In genomic region chr22:24142831-24143230, GRCh38 we compare ENCODE assay signal across 21 cellular contexts. TPM values are rescaled to one million over a fixed set of nuclear protein-coding genes. Genes with fewer than 3 reads are reported as not detected.
DNase-seq lines count a peak whose midpoint lies in the region; TF ChIP-seq lines count a peak whose summit lies in the region.
"Had no signal": no experiment of that assay in that cellular context is flagged by ENCODE, and none has a peak within 500 bp of the region (broad histone marks: within the 10 kb centered on the region; RNA-seq: fewer than 3 reads in every experiment).

No MANE protein-coding gene starts in this region.

- H3K18ac ChIP-seq in H9 (ENCODE audit: insufficient read length, low read depth, low read length) (no peak overlapping the region), trophoblast cell (ENCODE audit: low read length) (peak overlapping the region; percentile 11)

- 0 out of 22 replicates have a peak overlapping the region, but pooled peaks of 2 of the 11 experiments have one; percentile 5 to 10 for H3K9ac ChIP-seq in BLaER1 treated with 17β-estradiol and CSF1 and Interleukin-3, amounts not matched to agents 10 nM and 100 nM
- H3K9ac ChIP-seq in H9 (ENCODE audit: extremely low read depth, insufficient read length, low read length) (no peak overlapping the region), trophoblast cell (ENCODE audit: low read length) (no peak overlapping the region)

- H3K79me2 ChIP-seq in H9 (ENCODE audit: insufficient read depth, low read length): no peaks in the 10 kb centered on the region
- peaks cover 2% of the 10 kb centered on the region for H3K79me2 ChIP-seq in trophoblast cell (ENCODE audit: control insufficient read depth, insufficient read depth, low read length, poor library complexity)

- H3K79me1 ChIP-seq in H9 (ENCODE audit: insufficient read depth, low read depth, low read length, poor library complexity, severe bottlenecking) (no peaks in the 10 kb centered on the region), trophoblast cell (ENCODE audit: low read length) (peaks cover 23% of the 10 kb centered on the region)

- no peak overlapping the region for H3K56ac ChIP-seq in H9 (ENCODE audit: insufficient read length, low read depth, low read length)

- H2BK12ac ChIP-seq in H9 (ENCODE audit: insufficient read length, low read depth, low read length): no peak overlapping the region
- peak overlapping the region; percentile 8 for H2BK12ac ChIP-seq in trophoblast cell (ENCODE audit: low read length)

- no peak overlapping the region for H2AK5ac ChIP-seq in H9 (ENCODE audit: insufficient read length, low read length)
- H2AK5ac ChIP-seq in trophoblast cell (ENCODE audit: low read length): no peak overlapping the region

- peaks cover 0 to 15% (median 0%) of the 10 kb centered on the region in 11 experiments; a peak in 3 of 22 replicates for H4K20me1 ChIP-seq in BLaER1 treated with 17β-estradiol and CSF1 and Interleukin-3, amounts not matched to agents 10 nM and 100 nM
- no peaks in the 10 kb centered on the region for H4K20me1 ChIP-seq in H9 (ENCODE audit: control insufficient read depth, insufficient read depth, insufficient read length)

- peaks cover 22 to 27% of the 10 kb centered on the region in 2 experiments for H3K4me1 Mint-ChIP-seq in H9

- H3K36me3 ChIP-seq in BLaER1 treated with 17β-estradiol and CSF1 and Interleukin-3, amounts not matched to agents 10 nM and 100 nM: peaks cover 7 to 35% (median 24%) of the 10 kb centered on the region in 11 experiments
- H3K36me3 ChIP-seq in trophoblast cell (ENCODE audit: control insufficient read depth in 1 of 2, insufficient read depth in 2 of 2, low read length in 2 of 2): peaks cover 0 to 6% of the 10 kb centered on the region in 2 experiments
- H3K36me3 ChIP-seq in effector memory CD4-positive, alpha-beta T cell (ENCODE audit: control insufficient read depth, insufficient read depth, low read length): peaks cover 5% of the 10 kb centered on the region
- H3K36me3 ChIP-seq: colonic mucosa, neutrophil, vagina had no signal

- no peak overlapping the region for H3T11ph ChIP-seq in H9 (ENCODE audit: low read length)

- H2BK120ac ChIP-seq in H9 (ENCODE audit: low read depth, low read length, poor library complexity, severe bottlenecking) (no peak overlapping the region), trophoblast cell (ENCODE audit: insufficient read depth, low read length, poor library complexity) (no peak overlapping the region)

- H3K4me1 ChIP-seq in BLaER1 treated with 17β-estradiol and CSF1 and Interleukin-3, amounts not matched to agents 10 nM and 100 nM: peaks cover 84 to 100% (median 95%) of the 10 kb centered on the region in 10 experiments
- H3K4me1 ChIP-seq in H9 (ENCODE audit: insufficient read depth, low read length) (peaks cover 14% of the 10 kb centered on the region), trophoblast cell (ENCODE audit: control insufficient read depth in 1 of 2, insufficient read depth in 2 of 2, low read length in 2 of 2) (peaks cover 20 to 38% of the 10 kb centered on the region in 2 experiments)
- H3K4me1 ChIP-seq in effector memory CD4-positive, alpha-beta T cell (ENCODE audit: control insufficient read depth, insufficient read depth, low read length, poor library complexity, severe bottlenecking): peaks cover 68% of the 10 kb centered on the region
- H3K4me1 ChIP-seq: HAP-1 had no signal

- TF ChIP-seq CTCF in H9 (conservative IDR thresholded peaks at IDR 0.05) (no peak), coronary artery (IDR thresholded peaks at IDR 0.05) (no peak)

- H4K91ac ChIP-seq in H9 (ENCODE audit: insufficient read length, low read depth, low read length): no peak overlapping the region
- peak overlapping the region; percentile 23 for H4K91ac ChIP-seq in trophoblast cell (ENCODE audit: low read depth, low read length)

- H4K12ac ChIP-seq in trophoblast cell (ENCODE audit: low read depth, low read length): no peak overlapping the region

- H4K5ac ChIP-seq in H9 (ENCODE audit: insufficient read length, low read depth, low read length): no peak overlapping the region

- no peak overlapping the region for H3K4ac ChIP-seq in H9 (ENCODE audit: low read depth, low read length)
- no peak overlapping the region for H3K4ac ChIP-seq in trophoblast cell (ENCODE audit: low read depth, low read length)

- H3K23me2 ChIP-seq in H9 (ENCODE audit: insufficient read length, low read depth, low read length, poor library complexity, severe bottlenecking): no peaks in the 10 kb centered on the region

- H2BK5ac ChIP-seq in H9 (ENCODE audit: insufficient read length, low read length) (no peak overlapping the region), trophoblast cell (ENCODE audit: low read depth, low read length, poor library complexity) (peak overlapping the region; percentile 5)

- H3K27me3 ChIP-seq in BLaER1 treated with 17β-estradiol and CSF1 and Interleukin-3, amounts not matched to agents 10 nM and 100 nM: no peaks in the 10 kb centered on the region
- H3K27me3 ChIP-seq in H9 (ENCODE audit: insufficient read depth, low read length) (no peaks in the 10 kb centered on the region), trophoblast cell (ENCODE audit: insufficient read depth, low read length) (no peaks in the 10 kb centered on the region)
- no peaks in the 10 kb centered on the region for H3K27me3 ChIP-seq in effector memory CD4-positive, alpha-beta T cell (replicated peaks; ENCODE audit: control insufficient read depth, insufficient read depth, low read length, poor library complexity, severe bottlenecking)
- H3K27me3 ChIP-seq: colonic mucosa, foreskin keratinocyte, neutrophil, vagina had no signal

- H2BK20ac ChIP-seq in H9 (ENCODE audit: low read depth, low read length, poor library complexity, severe bottlenecking): no peak overlapping the region

- DNase-seq in H9: no peak
- DNase-seq in coronary artery (ENCODE audit: low spot score): no peak
- DNase-seq in trophoblast cell: no peak
- DNase-seq in NCI-H146 treated with DMSO at 0.1 percent for 48 hours (lab: John Stamatoyannopoulos, UW; ENCODE audit: unreplicated experiment): no peak
- DNase-seq in effector memory CD4-positive, alpha-beta T cell: no peak
- DNase-seq in SIG-M5 treated with dmso at 0.1 percent for 504 hours (lab: John Stamatoyannopoulos, UW; ENCODE audit: unreplicated experiment): no peak
- DNase-seq: activated CD4-positive, alpha-beta memory T cell treated with anti-CD3 and anti-CD28 coated beads, Interleukin-2, amount 10 ng/mL, durations not matched to agents 7 days and 5 days; aorta; colonic mucosa; GF-D8; kidney glomerular epithelial cell; NCI-H510A treated with DMSO at 0.1 percent for 48 hours; stimulated activated naive B cell treated with anti-CD40 and anti-IgM and Interleukin-4, amounts not matched to agents 10 μg/mL and 1 μg/mL and 100 μg/mL, for 72 hours had no signal

- H3K4me2 ChIP-seq in BLaER1 treated with 17β-estradiol and CSF1 and Interleukin-3, amounts not matched to agents 10 nM and 100 nM: peak overlapping the region in 9 of 11 experiments; percentile 82 to 99 (median 97); a peak in 17 of 22 replicates
- H3K4me2 ChIP-seq in H9 (ENCODE audit: insufficient read depth, insufficient read length, low read length) (no peak overlapping the region), trophoblast cell (ENCODE audit: low read length) (no peak overlapping the region)

- H3K23ac ChIP-seq in H9 (ENCODE audit: insufficient read length, low read depth, low read length): no peak overlapping the region
- H3K23ac ChIP-seq in trophoblast cell (ENCODE audit: low read length): no peak overlapping the region

- H3K27ac ChIP-seq in BLaER1 treated with 17β-estradiol and CSF1 and Interleukin-3, amounts not matched to agents 10 nM and 100 nM: peak overlapping the region in 10 of 11 experiments; percentile 85 to 99 (median 90); a peak in 19 of 22 replicates
- H3K27ac ChIP-seq in H9 (ENCODE audit: insufficient read length, low read depth, low read length) (no peak overlapping the region), coronary artery (peak overlapping the region; percentile 34 to 94), trophoblast cell (ENCODE audit: low read depth, low read length) (peak overlapping the region; percentile 52)
- no peak overlapping the region for H3K27ac ChIP-seq in effector memory CD4-positive, alpha-beta T cell (ENCODE audit: insufficient read depth, low read length, poor library complexity, severe bottlenecking)
- H3K27ac ChIP-seq: colonic mucosa, foreskin keratinocyte, vagina, VCaP had no signal

- WGBS in H9 (ENCODE audit: extremely low coverage, insufficient read length, low lambda C conversion rate): no CpG with 5 or more reads among the region's 3 CpGs
- no CpG with 5 or more reads among the region's 3 CpGs for WGBS in trophoblast cell (ENCODE audit: extremely low coverage, insufficient coverage, insufficient read length)

- H3K4me3 ChIP-seq in BLaER1 treated with 17β-estradiol and CSF1 and Interleukin-3, amounts not matched to agents 10 nM and 100 nM: no peak overlapping the region
- H3K4me3 ChIP-seq in coronary artery: no peak overlapping the region
- H3K4me3 ChIP-seq in trophoblast cell (ENCODE audit: low read depth, low read length): no peak overlapping the region
- no peak overlapping the region for H3K4me3 ChIP-seq in effector memory CD4-positive, alpha-beta T cell (ENCODE audit: insufficient read depth, low read depth, low read length, poor library complexity, severe bottlenecking)
- H3K4me3 ChIP-seq: colonic mucosa, GM12878, HAP-1, K562, vagina had no signal

- H3K9me3 ChIP-seq in BLaER1 treated with 17β-estradiol and CSF1 and Interleukin-3, amounts not matched to agents 10 nM and 100 nM (replicated peaks in 1 of 11): no peaks in the 10 kb centered on the region
- no peaks in the 10 kb centered on the region for H3K9me3 ChIP-seq in H9 (ENCODE audit: control insufficient read depth, low read depth, low read length)
- H3K9me3 ChIP-seq in trophoblast cell (ENCODE audit: insufficient read depth, low read depth, low read length): peaks cover 2% of the 10 kb centered on the region
- no peaks in the 10 kb centered on the region for H3K9me3 ChIP-seq in effector memory CD4-positive, alpha-beta T cell (ENCODE audit: control insufficient read depth, low read length)
- H3K9me3 ChIP-seq: colonic mucosa, HAP-1, neutrophil, vagina had no signal

- no peaks in the 10 kb centered on the region for H3K27me3 Mint-ChIP-seq in H9 (ENCODE audit: low read depth)
- H3K27me3 Mint-ChIP-seq: activated CD4-positive, alpha-beta memory T cell treated with anti-CD3 and anti-CD28 coated beads, Interleukin-2, amount 10 ng/mL, durations not matched to agents 7 days and 5 days; stimulated activated naive B cell treated with anti-CD40 and anti-IgM and Interleukin-4, amounts not matched to agents 10 μg/mL and 1 μg/mL and 100 μg/mL, for 72 hours had no signal

- H3K36me3 Mint-ChIP-seq in H9 (ENCODE audit: insufficient read depth in 1 of 3, low read depth in 3 of 3): peaks cover 3 to 14% (median 13%) of the 10 kb centered on the region in 3 experiments; a peak in 6 of 7 replicates

- H3K4me3 Mint-ChIP-seq in H9: no peak overlapping the region; a peak in 1 of 5 replicates
- H3K4me3 Mint-ChIP-seq: activated CD4-positive, alpha-beta memory T cell treated with anti-CD3 and anti-CD28 coated beads, Interleukin-2, amount 10 ng/mL, durations not matched to agents 7 days and 5 days; stimulated activated naive B cell treated with anti-CD40 and anti-IgM and Interleukin-4, amounts not matched to agents 10 μg/mL and 1 μg/mL and 100 μg/mL, for 72 hours had no signal

- no peaks in the 10 kb centered on the region for H3K9me3 Mint-ChIP-seq in H9
- H3K9me3 Mint-ChIP-seq: activated CD4-positive, alpha-beta memory T cell treated with anti-CD3 and anti-CD28 coated beads, Interleukin-2, amount 10 ng/mL, durations not matched to agents 7 days and 5 days; stimulated activated naive B cell treated with anti-CD40 and anti-IgM and Interleukin-4, amounts not matched to agents 10 μg/mL and 1 μg/mL and 100 μg/mL, for 72 hours had no signal

- no peak overlapping the region for H2BK15ac ChIP-seq in H9 (ENCODE audit: low read depth, low read length)

- H2AFZ ChIP-seq in H9 (ENCODE audit: low read length) (no peak overlapping the region), trophoblast cell (ENCODE audit: insufficient read depth, low read length, poor library complexity) (no peak overlapping the region)

- peak overlapping the region in 2 of 3 experiments; percentile 31 to 80; a peak in 3 of 7 replicates for H3K27ac Mint-ChIP-seq in H9
- H3K27ac Mint-ChIP-seq: activated CD4-positive, alpha-beta memory T cell treated with anti-CD3 and anti-CD28 coated beads, Interleukin-2, amount 10 ng/mL, durations not matched to agents 7 days and 5 days; stimulated activated naive B cell treated with anti-CD40 and anti-IgM and Interleukin-4, amounts not matched to agents 10 μg/mL and 1 μg/mL and 100 μg/mL, for 72 hours had no signal

- H3K14ac ChIP-seq in H9 (ENCODE audit: insufficient read depth, low read length) (no peak overlapping the region), trophoblast cell (ENCODE audit: low read length) (peak overlapping the region; percentile 10)

- H4K8ac ChIP-seq in H9 (replicated peaks; ENCODE audit: insufficient read length, low read depth, low read length): no peak overlapping the region
- H4K8ac ChIP-seq in trophoblast cell (ENCODE audit: low read depth, low read length): no peak overlapping the region

RNA-seq across cellular contexts. Expression of gene SUSD2, which starts 38.5 kb away (rescaled TPM):
- total RNA-seq in H9 (2021): 3.8 and 4.2 TPM in 2 replicates
- polyA plus RNA-seq in trophoblast cell (2013): 36.0 and 40.8 TPM in 2 replicates

Comparison
In these comparisons a context has a peak if more than half of its experiments do, and no peak if none do; other contexts are left out.
1. H3K27ac ChIP-seq: peak in BLaER1 treated with 17β-estradiol and CSF1 and Interleukin-3, amounts not matched to agents 10 nM and 100 nM (10 of 11), coronary artery (2 of 2) and trophoblast cell (single experiment); none in H9 (single experiment) and effector memory CD4-positive, alpha-beta T cell (single experiment).
2. H3K4me2 ChIP-seq: peak in BLaER1 treated with 17β-estradiol and CSF1 and Interleukin-3, amounts not matched to agents 10 nM and 100 nM (9 of 11); none in H9 (single experiment) and trophoblast cell (single experiment).